Comparison of ENCODE assay signal across 20 cellular contexts in genomic region chr17:80818871-80819270, GRCh38.
DNase-seq lines count a peak whose midpoint lies in the region; ATAC-seq and TF ChIP-seq lines count a peak whose summit lies in the region.
"Had no signal": no experiment of that assay in that cellular context is flagged by ENCODE, and none has a peak within 500 bp of the region (broad histone marks: within the 10 kb centered on the region; RNA-seq: fewer than 3 reads in every experiment).

No MANE protein-coding gene starts in this region.

- H3K4me3 ChIP-seq in DND-41 (ENCODE audit: low read depth in 1 of 2, low read length in 2 of 2) = no peak overlapping the region
- H3K4me3 ChIP-seq: BLaER1, pancreas, right lobe of liver had no signal

- no peaks in the 10 kb centered on the region for H3K27me3 Mint-ChIP-seq in activated CD4-positive, alpha-beta T cell treated with anti-CD3 and anti-CD28 coated beads for 36 hours
- H3K27me3 Mint-ChIP-seq in activated T-helper 2 cell treated with anti-CD3 and anti-CD28 coated beads, Interferon-gamma antibody, Interleukin-2, Interleukin-4, amounts not matched to agents 10 μg/mL and 5 μg/mL and 100 μg/mL, durations not matched to agents 14 hours and 24 hours and 36 hours (ENCODE audit: low read depth) = no peaks in the 10 kb centered on the region
- H3K27me3 Mint-ChIP-seq in immature natural killer cell (ENCODE audit: low read depth in 3 of 3) = peaks cover 0 to 8% (median 2%) of the 10 kb centered on the region in 3 donors
- H3K27me3 Mint-ChIP-seq: activated B cell treated with CpG ODN at 0.5 μM for 24 hours, memory B cell, naive B cell had no signal

- no peaks in the 10 kb centered on the region for H3K4me1 ChIP-seq in DND-41 (ENCODE audit: insufficient read depth, low read length)
- H3K4me1 ChIP-seq: pancreas, right lobe of liver had no signal

- no peak overlapping the region for H2AFZ ChIP-seq in DND-41 (ENCODE audit: low read depth, low read length)

- peak; percentile 37 for ATAC-seq in activated CD4-positive, alpha-beta T cell treated with anti-CD3 and anti-CD28 coated beads for 36 hours
- no peak for ATAC-seq in DND-41 (ENCODE audit: insufficient read depth, low read depth)
- no peak for ATAC-seq in stimulated activated effector memory CD8-positive, alpha-beta T cell treated with anti-CD3 and anti-CD28 coated beads, Interleukin-12 subunit alpha, Interleukin-12 subunit beta, amount 100 ng/mL, for 72 hours
- ATAC-seq: pancreas, Right ventricle myocardium inferior had no signal

- POLR2A ChIA-PET in activated CD4-positive, alpha-beta T cell treated with anti-CD3 and anti-CD28 coated beads for 36 hours (lab: Charles Lee) = interaction anchor here (1.0 kb wide), 1 partner anchor 27 kb away, joined by 3 read pairs; no protein-coding TSS in a partner anchor
- POLR2A ChIA-PET in RWPE1 (lab: Yijun Ruan, JAX; ENCODE audit: low non-redundant PET) = no interaction called here

- H3K9ac ChIP-seq in DND-41 (ENCODE audit: low read depth, low read length) = no peak overlapping the region
- H3K9ac ChIP-seq: BLaER1 had no signal

- H3K79me2 ChIP-seq in DND-41 (ENCODE audit: insufficient read depth, low read length) = no peaks in the 10 kb centered on the region

- CTCF ChIA-PET in activated CD4-positive, alpha-beta T cell treated with anti-CD3 and anti-CD28 coated beads for 36 hours (lab: Charles Lee) = interaction anchor here (0.5 to 1.1 kb wide), 3 partner anchors 12 to 202 kb away, joined by 3 read pairs; no protein-coding TSS in a partner anchor
- CTCF ChIA-PET in RWPE1 (lab: Yijun Ruan, JAX) = no interaction called here

- peak overlapping the region; percentile 34; the same call in 1 of the 2 replicates for H3K27ac ChIP-seq in DND-41 (ENCODE audit: low read length)
- H3K27ac ChIP-seq in RWPE1 = no peak overlapping the region; the same call in 1 of the 2 replicates
- H3K27ac ChIP-seq: BLaER1, pancreas, right lobe of liver had no signal

- no peaks in the 10 kb centered on the region for H3K9me3 ChIP-seq in DND-41 (ENCODE audit: insufficient read depth, low read length, severe bottlenecking)
- H3K9me3 ChIP-seq: BLaER1, pancreas, right lobe of liver had no signal

- H3K4me1 Mint-ChIP-seq in activated CD4-positive, alpha-beta T cell treated with anti-CD3 and anti-CD28 coated beads for 36 hours = peaks cover 48% of the 10 kb centered on the region
- H3K4me1 Mint-ChIP-seq in activated T-helper 2 cell treated with anti-CD3 and anti-CD28 coated beads, Interferon-gamma antibody, Interleukin-2, Interleukin-4, amounts not matched to agents 10 μg/mL and 5 μg/mL and 100 μg/mL, durations not matched to agents 14 hours and 24 hours and 36 hours (ENCODE audit: low read depth) = peaks cover 52% of the 10 kb centered on the region
- peaks cover 43% of the 10 kb centered on the region for H3K4me1 Mint-ChIP-seq in stimulated activated effector memory CD8-positive, alpha-beta T cell treated with anti-CD3 and anti-CD28 coated beads, Interleukin-12 subunit alpha, Interleukin-12 subunit beta, amount 100 ng/mL, for 72 hours
- H3K4me1 Mint-ChIP-seq in immature natural killer cell = peaks cover 0 to 5% of the 10 kb centered on the region in 2 donors

- no peak for DNase-seq in activated CD4-positive, alpha-beta T cell treated with anti-CD3 and anti-CD28 coated beads for 36 hours
- no peak for DNase-seq in activated CD4-positive, alpha-beta T cell treated with anti-CD3 and anti-CD28 coated beads for 1 hour
- no peak for DNase-seq in DND-41
- no peak for DNase-seq in activated T-helper 2 cell treated with anti-CD3 and anti-CD28 coated beads, Interferon-gamma antibody, Interleukin-2, Interleukin-4, amounts not matched to agents 10 μg/mL and 5 μg/mL and 100 μg/mL, durations not matched to agents 14 hours and 24 hours and 36 hours (ENCODE audit: low spot score)
- no peak for DNase-seq in stimulated activated effector memory CD8-positive, alpha-beta T cell treated with anti-CD3 and anti-CD28 coated beads, Interleukin-12 subunit alpha, Interleukin-12 subunit beta, amount 100 ng/mL, for 72 hours (ENCODE audit: low spot score in 2 of 2)
- no peak for DNase-seq in RWPE1 (ENCODE audit: low spot score)
- no peak for DNase-seq in immature natural killer cell
- no peak for DNase-seq in effector CD8-positive, alpha-beta T cell (lab: John Stamatoyannopoulos, UW)
- DNase-seq: activated B cell treated with CpG ODN at 0.5 μM for 24 hours, amniotic stem cell, DMS 273 treated with DMSO at 0.1 percent for 48 hours, HCEC 1CT, naive B cell, NCI-H1105 treated with DMSO at 0.1 percent for 48 hours, NCI-H524 had no signal

- H3K9me3 Mint-ChIP-seq in activated CD4-positive, alpha-beta T cell treated with anti-CD3 and anti-CD28 coated beads for 36 hours (ENCODE audit: low read depth) = peaks cover 2% of the 10 kb centered on the region
- H3K9me3 Mint-ChIP-seq in activated T-helper 2 cell treated with anti-CD3 and anti-CD28 coated beads, Interferon-gamma antibody, Interleukin-2, Interleukin-4, amounts not matched to agents 10 μg/mL and 5 μg/mL and 100 μg/mL, durations not matched to agents 14 hours and 24 hours and 36 hours = no peaks in the 10 kb centered on the region
- H3K9me3 Mint-ChIP-seq in stimulated activated effector memory CD8-positive, alpha-beta T cell treated with anti-CD3 and anti-CD28 coated beads, Interleukin-12 subunit alpha, Interleukin-12 subunit beta, amount 100 ng/mL, for 72 hours = no peaks in the 10 kb centered on the region
- H3K9me3 Mint-ChIP-seq in immature natural killer cell = no peaks in the 10 kb centered on the region
- H3K9me3 Mint-ChIP-seq: activated B cell treated with CpG ODN at 0.5 μM for 24 hours, memory B cell had no signal

- no peak overlapping the region for H3K4me2 ChIP-seq in DND-41 (ENCODE audit: insufficient read depth, low read length)
- H3K4me2 ChIP-seq: BLaER1 had no signal

- intact Hi-C loops in activated CD4-positive, alpha-beta T cell treated with anti-CD3 and anti-CD28 coated beads for 36 hours (cut with DNase I, micrococcal nuclease) = no loop called here
- intact Hi-C loops in activated T-helper 2 cell treated with anti-CD3 and anti-CD28 coated beads, Interferon-gamma antibody, Interleukin-2, Interleukin-4, amounts not matched to agents 10 μg/mL and 5 μg/mL and 100 μg/mL, durations not matched to agents 14 hours and 24 hours and 36 hours (cut with micrococcal nuclease) = loop anchor here (1.0 to 2.0 kb wide), 2 partner anchors 27 to 56 kb away; no protein-coding TSS in a partner anchor

- TF ChIP-seq CTCF in DND-41 (IDR thresholded peaks at IDR 0.05; ENCODE audit: borderline replicate concordance, extremely low read depth, low read length, poor library complexity, severe bottlenecking) = no peak
- no peak for TF ChIP-seq CTCF in RWPE1 (conservative IDR thresholded peaks at IDR 0.05; ENCODE audit: low read depth)

- H3K4me3 Mint-ChIP-seq in activated CD4-positive, alpha-beta T cell treated with anti-CD3 and anti-CD28 coated beads for 36 hours = no peak overlapping the region
- H3K4me3 Mint-ChIP-seq in activated T-helper 2 cell treated with anti-CD3 and anti-CD28 coated beads, Interferon-gamma antibody, Interleukin-2, Interleukin-4, amounts not matched to agents 10 μg/mL and 5 μg/mL and 100 μg/mL, durations not matched to agents 14 hours and 24 hours and 36 hours (ENCODE audit: low read depth) = no peak overlapping the region
- no peak overlapping the region for H3K4me3 Mint-ChIP-seq in stimulated activated effector memory CD8-positive, alpha-beta T cell treated with anti-CD3 and anti-CD28 coated beads, Interleukin-12 subunit alpha, Interleukin-12 subunit beta, amount 100 ng/mL, for 72 hours
- no peak overlapping the region for H3K4me3 Mint-ChIP-seq in immature natural killer cell
- H3K4me3 Mint-ChIP-seq: activated B cell treated with CpG ODN at 0.5 μM for 24 hours, memory B cell, naive B cell had no signal

- H3K27me3 ChIP-seq in DND-41 (ENCODE audit: insufficient read depth, low read length, poor library complexity) = no peaks in the 10 kb centered on the region
- H3K27me3 ChIP-seq: pancreas, right lobe of liver had no signal

- H3K27ac Mint-ChIP-seq in activated CD4-positive, alpha-beta T cell treated with anti-CD3 and anti-CD28 coated beads for 36 hours = peak overlapping the region; percentile 82
- peak overlapping the region; percentile 86 for H3K27ac Mint-ChIP-seq in activated T-helper 2 cell treated with anti-CD3 and anti-CD28 coated beads, Interferon-gamma antibody, Interleukin-2, Interleukin-4, amounts not matched to agents 10 μg/mL and 5 μg/mL and 100 μg/mL, durations not matched to agents 14 hours and 24 hours and 36 hours
- H3K27ac Mint-ChIP-seq in stimulated activated effector memory CD8-positive, alpha-beta T cell treated with anti-CD3 and anti-CD28 coated beads, Interleukin-12 subunit alpha, Interleukin-12 subunit beta, amount 100 ng/mL, for 72 hours = peak overlapping the region; percentile 58
- H3K27ac Mint-ChIP-seq in immature natural killer cell = no peak overlapping the region
- H3K27ac Mint-ChIP-seq: activated B cell treated with CpG ODN at 0.5 μM for 24 hours, memory B cell had no signal

- H3K36me3 Mint-ChIP-seq in activated CD4-positive, alpha-beta T cell treated with anti-CD3 and anti-CD28 coated beads for 36 hours (ENCODE audit: low read depth) = peaks cover 39% of the 10 kb centered on the region
- H3K36me3 Mint-ChIP-seq in activated T-helper 2 cell treated with anti-CD3 and anti-CD28 coated beads, Interferon-gamma antibody, Interleukin-2, Interleukin-4, amounts not matched to agents 10 μg/mL and 5 μg/mL and 100 μg/mL, durations not matched to agents 14 hours and 24 hours and 36 hours (ENCODE audit: low read depth) = peaks cover 74% of the 10 kb centered on the region
- H3K36me3 Mint-ChIP-seq in stimulated activated effector memory CD8-positive, alpha-beta T cell treated with anti-CD3 and anti-CD28 coated beads, Interleukin-12 subunit alpha, Interleukin-12 subunit beta, amount 100 ng/mL, for 72 hours = peaks cover 20% of the 10 kb centered on the region
- H3K36me3 Mint-ChIP-seq in immature natural killer cell = peaks cover 4 to 6% (median 5%) of the 10 kb centered on the region in 3 donors

- H3K36me3 ChIP-seq in DND-41 (ENCODE audit: insufficient read depth, low read length) = peaks cover 35% of the 10 kb centered on the region
- H3K36me3 ChIP-seq: pancreas had no signal

- H4K20me1 ChIP-seq in DND-41 (ENCODE audit: insufficient read depth, low read length) = peaks cover 8% of the 10 kb centered on the region; the same call in 1 of the 2 replicates

Comparison
In these comparisons a context has a peak if more than half of its experiments do, and no peak if none do; other contexts are left out.
1. H3K27ac Mint-ChIP-seq: peak in activated CD4-positive, alpha-beta T cell treated with anti-CD3 and anti-CD28 coated beads for 36 hours (single experiment), activated T-helper 2 cell treated with anti-CD3 and anti-CD28 coated beads, Interferon-gamma antibody, Interleukin-2, Interleukin-4, amounts not matched to agents 10 μg/mL and 5 μg/mL and 100 μg/mL, durations not matched to agents 14 hours and 24 hours and 36 hours (single experiment) and stimulated activated effector memory CD8-positive, alpha-beta T cell treated with anti-CD3 and anti-CD28 coated beads, Interleukin-12 subunit alpha, Interleukin-12 subunit beta, amount 100 ng/mL, for 72 hours (single experiment); none in immature natural killer cell (0 of 6).